Comparison of ENCODE assay signal across 38 cellular contexts in genomic region chr10:27537166-27537565, GRCh38.
"Had no signal": no experiment of that assay in that cellular context is flagged by ENCODE, and none has a peak within 500 bp of the region (broad histone marks: within the 10 kb centered on the region; RNA-seq: fewer than 3 reads in every experiment).

No MANE protein-coding gene starts in this region.

- H3K9me3 Mint-ChIP-seq: activated CD4-positive, alpha-beta memory T cell treated with anti-CD3 and anti-CD28 coated beads, Interleukin-2, amount 10 ng/mL, durations not matched to agents 7 days and 5 days; activated CD4-positive, alpha-beta T cell treated with anti-CD3 and anti-CD28 coated beads, Interleukin-2, amount 10 ng/mL, durations not matched to agents 7 days and 5 days; activated naive CD4-positive, alpha-beta T cell treated with anti-CD3 and anti-CD28 coated beads for 36 hours; activated naive CD4-positive, alpha-beta T cell treated with anti-CD3 and anti-CD28 coated beads, Interleukin-2, amount 50 U/mL, for 72 hours; activated naive CD8-positive, alpha-beta T cell treated with anti-CD3 and anti-CD28 coated beads for 36 hours; activated T-cell treated with anti-CD3 and anti-CD28 coated beads, Interleukin-2, amount 50 U/mL, for 24 hours; activated T-helper 17 cell treated with anti-CD3 and anti-CD28 coated beads, Interleukin-2, amount 50 U/mL, for 72 hours; central memory CD8-positive, alpha-beta T cell; T-helper 1 cell treated with Interleukin-12 subunit alpha and Interleukin-12 subunit beta and Interleukin-4 antibody, amounts not matched to agents 30 μg/mL and 1 μg/mL, for 36 hours; T-helper 2 cell treated with Interferon-gamma antibody and Interleukin-4, amounts not matched to agents 5 μg/mL and 100 μg/mL, for 36 hours; WTC11 had no signal

- H3K9me3 ChIP-seq: adrenal gland, body of pancreas, breast epithelium had no signal

- H3K27ac Mint-ChIP-seq: activated CD4-positive, alpha-beta memory T cell treated with anti-CD3 and anti-CD28 coated beads, Interleukin-2, amount 10 ng/mL, durations not matched to agents 7 days and 5 days; activated CD4-positive, alpha-beta T cell treated with anti-CD3 and anti-CD28 coated beads for 36 hours; activated CD4-positive, alpha-beta T cell treated with anti-CD3 and anti-CD28 coated beads, Interleukin-2, amount 10 ng/mL, durations not matched to agents 7 days and 5 days; activated CD8-positive, alpha-beta memory T cell treated with anti-CD3 and anti-CD28 coated beads, Interleukin-2, amount 10 ng/mL, durations not matched to agents 7 days and 5 days; activated CD8-positive, alpha-beta T cell treated with anti-CD3 and anti-CD28 coated beads, Interleukin-2, amount 10 ng/mL, durations not matched to agents 7 days and 5 days; activated naive CD4-positive, alpha-beta T cell treated with anti-CD3 and anti-CD28 coated beads, Interleukin-2, amount 50 U/mL, for 72 hours; activated T-helper 17 cell treated with anti-CD3 and anti-CD28 coated beads, Interleukin-2, amount 50 U/mL, for 72 hours; T-helper 1 cell treated with Interleukin-12 subunit alpha and Interleukin-12 subunit beta and Interleukin-4 antibody, amounts not matched to agents 30 μg/mL and 1 μg/mL, for 36 hours; T-helper 2 cell treated with Interferon-gamma antibody and Interleukin-4, amounts not matched to agents 5 μg/mL and 100 μg/mL, for 36 hours; WTC11 had no signal

- H3K4me1 ChIP-seq: adrenal gland, body of pancreas, breast epithelium had no signal

- H3K36me3 ChIP-seq: breast epithelium, WERI-Rb-1 had no signal

- H3K4me3 Mint-ChIP-seq: activated CD4-positive, alpha-beta memory T cell treated with anti-CD3 and anti-CD28 coated beads, Interleukin-2, amount 10 ng/mL, durations not matched to agents 7 days and 5 days; activated CD4-positive, alpha-beta T cell treated with anti-CD3 and anti-CD28 coated beads for 36 hours; activated CD4-positive, alpha-beta T cell treated with anti-CD3 and anti-CD28 coated beads, Interleukin-2, amount 10 ng/mL, durations not matched to agents 7 days and 5 days; activated CD8-positive, alpha-beta memory T cell treated with anti-CD3 and anti-CD28 coated beads, Interleukin-2, amount 10 ng/mL, durations not matched to agents 7 days and 5 days; activated CD8-positive, alpha-beta T cell treated with anti-CD3 and anti-CD28 coated beads, Interleukin-2, amount 10 ng/mL, durations not matched to agents 7 days and 5 days; activated naive CD4-positive, alpha-beta T cell treated with anti-CD3 and anti-CD28 coated beads for 36 hours; activated naive CD8-positive, alpha-beta T cell treated with anti-CD3 and anti-CD28 coated beads for 36 hours; activated T-cell treated with anti-CD3 and anti-CD28 coated beads, Interleukin-2, amount 50 U/mL, for 24 hours; activated T-helper 17 cell treated with anti-CD3 and anti-CD28 coated beads, Interleukin-2, amount 50 U/mL, for 72 hours; central memory CD8-positive, alpha-beta T cell; T-helper 1 cell treated with Interleukin-12 subunit alpha and Interleukin-12 subunit beta and Interleukin-4 antibody, amounts not matched to agents 30 μg/mL and 1 μg/mL, for 36 hours; T-helper 2 cell treated with Interferon-gamma antibody and Interleukin-4, amounts not matched to agents 5 μg/mL and 100 μg/mL, for 36 hours; WTC11 had no signal

- DNase-seq: activated CD4-positive, alpha-beta memory T cell treated with anti-CD3 and anti-CD28 coated beads, Interleukin-2, amount 10 ng/mL, durations not matched to agents 7 days and 5 days; activated CD4-positive, alpha-beta T cell treated with anti-CD3 and anti-CD28 coated beads for 1 hour; activated CD4-positive, alpha-beta T cell treated with anti-CD3 and anti-CD28 coated beads for 36 hours; activated CD4-positive, alpha-beta T cell treated with anti-CD3 and anti-CD28 coated beads for 48 hours; activated CD4-positive, alpha-beta T cell treated with anti-CD3 and anti-CD28 coated beads, Interleukin-2, amount 10 ng/mL, durations not matched to agents 7 days and 5 days; activated CD4-positive, alpha-beta T cell treated with anti-CD3 and anti-CD28 coated beads, Interleukin-2, amount 50 U/mL, for 48 hours; activated CD4-positive, CD25-positive, alpha-beta regulatory T cell; activated CD8-positive, alpha-beta memory T cell treated with anti-CD3 and anti-CD28 coated beads for 24 hours; activated CD8-positive, alpha-beta memory T cell treated with anti-CD3 and anti-CD28 coated beads, Interleukin-2, amount 10 ng/mL, durations not matched to agents 7 days and 5 days; activated CD8-positive, alpha-beta memory T cell treated with anti-CD3 and anti-CD28 coated beads, Interleukin-2, amount 50 U/mL, for 48 hours; activated CD8-positive, alpha-beta T cell treated with anti-CD3 and anti-CD28 coated beads, Interleukin-2, amount 10 ng/mL, durations not matched to agents 7 days and 5 days; activated effector memory CD4-positive, alpha-beta T cell treated with anti-CD3 and anti-CD28 coated beads, Interleukin-2, amount 50 U/mL, for 16 hours; activated gamma-delta T cell treated with Interleukin-2 at 50 U/mL for 16 hours; activated naive CD4-positive, alpha-beta T cell; activated naive CD4-positive, alpha-beta T cell treated with anti-CD3 and anti-CD28 coated beads for 36 hours; activated naive CD4-positive, alpha-beta T cell treated with anti-CD3 and anti-CD28 coated beads, Interleukin-2, amount 50 U/mL, for 16 hours; activated naive CD8-positive, alpha-beta T cell treated with anti-CD3 and anti-CD28 coated beads for 36 hours; activated T-cell treated with anti-CD3 and anti-CD28 coated beads, Interleukin-2, amount 50 U/mL, for 24 hours; activated T-cell treated with anti-CD3 and anti-CD28 coated beads, Interleukin-2, amount 50 U/mL, for 48 hours; adrenal gland; amniotic stem cell; aorta; body of pancreas; brain microvascular endothelial cell; caudate nucleus; cerebellar nuclear complex; T-helper 1 cell; T-helper 2 cell; T-helper 9 cell; WERI-Rb-1 had no signal

- H3K36me3 Mint-ChIP-seq: activated naive CD4-positive, alpha-beta T cell treated with anti-CD3 and anti-CD28 coated beads, Interleukin-2, amount 50 U/mL, for 72 hours had no signal

- FAIRE-seq: TTC549 had no signal

- H3K27me3 Mint-ChIP-seq: activated CD4-positive, alpha-beta memory T cell treated with anti-CD3 and anti-CD28 coated beads, Interleukin-2, amount 10 ng/mL, durations not matched to agents 7 days and 5 days; activated CD4-positive, alpha-beta T cell treated with anti-CD3 and anti-CD28 coated beads for 36 hours; activated CD4-positive, alpha-beta T cell treated with anti-CD3 and anti-CD28 coated beads, Interleukin-2, amount 10 ng/mL, durations not matched to agents 7 days and 5 days; activated CD8-positive, alpha-beta memory T cell treated with anti-CD3 and anti-CD28 coated beads, Interleukin-2, amount 10 ng/mL, durations not matched to agents 7 days and 5 days; activated naive CD8-positive, alpha-beta T cell treated with anti-CD3 and anti-CD28 coated beads for 36 hours; activated T-cell treated with anti-CD3 and anti-CD28 coated beads, Interleukin-2, amount 50 U/mL, for 24 hours; activated T-helper 17 cell treated with anti-CD3 and anti-CD28 coated beads, Interleukin-2, amount 50 U/mL, for 72 hours; central memory CD8-positive, alpha-beta T cell had no signal

- H3K4me3 ChIP-seq: adrenal gland, body of pancreas, breast epithelium had no signal

- H3K27ac ChIP-seq: adrenal gland, body of pancreas, brain microvascular endothelial cell, WERI-Rb-1 had no signal

- H3K27me3 ChIP-seq: adrenal gland, body of pancreas, brain microvascular endothelial cell, breast epithelium had no signal
